In genomic region chr6:52390361-52390727, GRCh38 we compare ENCODE assay signal across 1 cellular context.
TF ChIP-seq lines count a peak whose summit lies in the region.

No MANE protein-coding gene starts in this region.

TF ChIP-seq in HCT116, 20 proteins besides CTCF, POLR2A, EP300 and RAD21 (continued from another document):
- TF ChIP-seq REST (IDR thresholded peaks at IDR 0.05; ENCODE audit: low read depth) (no peak), SIN3A (IDR thresholded peaks at IDR 0.05; ENCODE audit: low read depth) (peak; percentile 49; the same call in 1 of the 2 replicates), CBX3 (IDR thresholded peaks at IDR 0.05; ENCODE audit: low read depth) (peak; percentile 66), SP1 (IDR thresholded peaks at IDR 0.05; ENCODE audit: low read depth) (peak; percentile 70), FOSL1 (IDR thresholded peaks at IDR 0.05; ENCODE audit: low read depth) (peak; percentile 84)
